ENCODE assay signal across 27 cellular contexts in the genomic region with DNA sequence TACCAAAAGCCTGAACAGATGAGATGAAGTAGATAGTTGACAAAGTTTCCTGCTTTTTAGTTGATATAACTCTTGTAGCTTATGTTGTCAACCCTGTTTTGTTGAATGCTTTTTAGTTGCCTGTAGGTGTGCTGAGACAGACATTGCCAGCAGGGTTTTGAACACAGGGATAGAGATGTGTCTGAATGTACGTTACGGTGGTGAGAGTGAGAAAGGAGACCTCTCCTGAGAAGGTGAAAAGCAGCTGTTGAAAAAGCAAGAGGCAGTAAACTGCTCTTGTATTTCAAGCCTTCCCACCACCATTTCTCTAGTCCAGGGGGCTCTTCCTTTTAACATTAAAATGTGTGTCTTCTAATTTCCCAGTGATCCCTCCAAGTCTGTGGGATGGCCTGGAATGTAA.
"Had no signal": no experiment of that assay in that cellular context is flagged by ENCODE, and none has a peak within 500 bp of the region (broad histone marks: within the 10 kb centered on the region; RNA-seq: fewer than 3 reads in every experiment).

No MANE protein-coding gene starts in this region.

- H3K27me3 ChIP-seq: breast epithelium, esophagus muscularis mucosa, foreskin keratinocyte, neutrophil, suprapubic skin, tibial artery, upper lobe of right lung had no signal

- H3K4me1 ChIP-seq: breast epithelium, foreskin keratinocyte, suprapubic skin, tibial artery, upper lobe of right lung had no signal

- ATAC-seq: activated CD4-positive, CD25-positive, alpha-beta regulatory T cell treated with anti-CD3 and anti-CD28 coated beads, Interleukin-2, amount 50 U/mL, for 24 hours; foreskin keratinocyte; upper lobe of right lung had no signal

- H3K4me3 ChIP-seq: breast epithelium, esophagus muscularis mucosa, smooth muscle cell, suprapubic skin, tibial artery, upper lobe of right lung had no signal

- H3K4me3 Mint-ChIP-seq: activated CD4-positive, alpha-beta memory T cell treated with anti-CD3 and anti-CD28 coated beads, Interleukin-2, amount 10 ng/mL, durations not matched to agents 7 days and 5 days; activated CD4-positive, alpha-beta T cell treated with anti-CD3 and anti-CD28 coated beads, Interleukin-2, amount 10 ng/mL, durations not matched to agents 7 days and 5 days; activated naive CD4-positive, alpha-beta T cell treated with anti-CD3 and anti-CD28 coated beads for 36 hours; central memory CD8-positive, alpha-beta T cell; dendritic cell treated with granulocyte-macrophage colony-stimulating factor and Interleukin-4, amounts not matched to agents 40 ng/mL and 50 ng/mL, for 4 days; mesothelial cell of epicardium; naive B cell; nephron progenitor cell had no signal

- H3K4me2 ChIP-seq: smooth muscle cell had no signal

- H3K36me3 ChIP-seq: breast epithelium had no signal

- H3K27ac Mint-ChIP-seq: activated CD4-positive, alpha-beta memory T cell treated with anti-CD3 and anti-CD28 coated beads, Interleukin-2, amount 10 ng/mL, durations not matched to agents 7 days and 5 days; activated CD4-positive, alpha-beta T cell treated with anti-CD3 and anti-CD28 coated beads, Interleukin-2, amount 10 ng/mL, durations not matched to agents 7 days and 5 days; activated naive CD4-positive, alpha-beta T cell treated with anti-CD3 and anti-CD28 coated beads for 36 hours; dendritic cell treated with granulocyte-macrophage colony-stimulating factor and Interleukin-4, amounts not matched to agents 40 ng/mL and 50 ng/mL, for 4 days; mesothelial cell of epicardium; nephron progenitor cell had no signal

- H3K27me3 Mint-ChIP-seq: activated CD4-positive, alpha-beta memory T cell treated with anti-CD3 and anti-CD28 coated beads, Interleukin-2, amount 10 ng/mL, durations not matched to agents 7 days and 5 days; activated CD4-positive, alpha-beta T cell treated with anti-CD3 and anti-CD28 coated beads, Interleukin-2, amount 10 ng/mL, durations not matched to agents 7 days and 5 days; central memory CD8-positive, alpha-beta T cell; dendritic cell treated with granulocyte-macrophage colony-stimulating factor and Interleukin-4, amounts not matched to agents 40 ng/mL and 50 ng/mL, for 4 days; naive B cell had no signal

- H3K4me1 Mint-ChIP-seq: activated CD4-positive, alpha-beta memory T cell treated with anti-CD3 and anti-CD28 coated beads, Interleukin-2, amount 10 ng/mL, durations not matched to agents 7 days and 5 days; activated CD4-positive, alpha-beta T cell treated with anti-CD3 and anti-CD28 coated beads, Interleukin-2, amount 10 ng/mL, durations not matched to agents 7 days and 5 days; central memory CD8-positive, alpha-beta T cell; mesothelial cell of epicardium; naive B cell; nephron progenitor cell had no signal

- H3K9me3 ChIP-seq: breast epithelium, esophagus muscularis mucosa, neutrophil, suprapubic skin, tibial artery, upper lobe of right lung had no signal

- H3K27ac ChIP-seq: breast epithelium, esophagus muscularis mucosa, foreskin keratinocyte, neutrophil, suprapubic skin, tibial artery, upper lobe of right lung, VCaP had no signal

- H3K9me3 Mint-ChIP-seq: activated CD4-positive, alpha-beta memory T cell treated with anti-CD3 and anti-CD28 coated beads, Interleukin-2, amount 10 ng/mL, durations not matched to agents 7 days and 5 days; activated CD4-positive, alpha-beta T cell treated with anti-CD3 and anti-CD28 coated beads, Interleukin-2, amount 10 ng/mL, durations not matched to agents 7 days and 5 days; activated naive CD4-positive, alpha-beta T cell treated with anti-CD3 and anti-CD28 coated beads for 36 hours; central memory CD8-positive, alpha-beta T cell; dendritic cell treated with granulocyte-macrophage colony-stimulating factor and Interleukin-4, amounts not matched to agents 40 ng/mL and 50 ng/mL, for 4 days; mesothelial cell of epicardium; naive B cell; nephron progenitor cell had no signal

- FAIRE-seq: TTC549 had no signal

- DNase-seq: activated CD4-positive, alpha-beta memory T cell treated with anti-CD3 and anti-CD28 coated beads, Interleukin-2, amount 10 ng/mL, durations not matched to agents 7 days and 5 days; activated CD4-positive, alpha-beta T cell treated with anti-CD3 and anti-CD28 coated beads, Interleukin-2, amount 10 ng/mL, durations not matched to agents 7 days and 5 days; activated effector memory CD4-positive, alpha-beta T cell treated with Interleukin-2 at 50 U/mL for 16 hours; activated naive CD4-positive, alpha-beta T cell treated with anti-CD3 and anti-CD28 coated beads for 36 hours; amygdala; foreskin keratinocyte; islet precursor cell; naive B cell; nephron progenitor cell; stimulated activated CD4-positive, alpha-beta T cell treated with anti-CD3 and anti-CD28 coated beads, Interleukin-1b, Interleukin-23, amount 100 ng/mL, for 48 hours; stimulated activated CD4-positive, alpha-beta T cell treated with anti-CD3 and anti-CD28 coated beads, Interleukin-4, amount 100 ng/mL, for 4 hours; stimulated activated CD8-positive, alpha-beta memory T cell treated with anti-CD3 and anti-CD28 coated beads, Interleukin-4, amount 100 ng/mL, for 48 hours; stimulated activated naive CD4-positive, alpha-beta T cell; T-helper 9 cell; tibial artery; upper lobe of right lung had no signal
